ENCODE assay signal across 10 cellular contexts in genomic region chr12:94240171-94240570, GRCh38.
A peak's percentile ranks its signal among the peaks of the same experiment; 100 is the strongest.
DNase-seq lines count a peak whose midpoint lies in the region; ATAC-seq and TF ChIP-seq lines count a peak whose summit lies in the region.
"Had no signal": no experiment of that assay in that cellular context is flagged by ENCODE, and none has a peak within 500 bp of the region (broad histone marks: within the 10 kb centered on the region; RNA-seq: fewer than 3 reads in every experiment).

No MANE protein-coding gene starts in this region.

- H3K4me3 Mint-ChIP-seq in WTC11: no peak overlapping the region

- intact Hi-C loops in left lung (cut with DNase I): no loop called here

- no peaks in the 10 kb centered on the region for H3K9me3 Mint-ChIP-seq in WTC11

- no peak overlapping the region for H3K27ac Mint-ChIP-seq in WTC11

- DNase-seq in left lung: no peak
- no peak for DNase-seq in NCI-H2196 (lab: John Stamatoyannopoulos, UW; ENCODE audit: unreplicated experiment)
- no peak for DNase-seq in WTC11 (ENCODE audit: low spot score)
- DNase-seq in DMS53 treated with DMSO at 0.1 percent for 48 hours (lab: John Stamatoyannopoulos, UW; ENCODE audit: unreplicated experiment): no peak
- DNase-seq in tibial nerve (ENCODE audit: low spot score in 2 of 2): no peak
- DNase-seq: NCI-H1417 treated with DMSO at 0.1 percent for 48 hours had no signal

- H3K27me3 Mint-ChIP-seq in WTC11 (ENCODE audit: low read depth): no peaks in the 10 kb centered on the region

- TF ChIP-seq EP300 in tibial nerve (IDR thresholded peaks at IDR 0.05): no peak

- H3K27me3 ChIP-seq in left lung (no peaks in the 10 kb centered on the region), tibial nerve (no peaks in the 10 kb centered on the region)

- H3K36me3 Mint-ChIP-seq in WTC11: no peaks in the 10 kb centered on the region

- CTCF ChIA-PET in WTC11 (lab: Charles Lee): no interaction called here

- ATAC-seq in GM18517 (IDR thresholded peaks at IDR 0.05; ENCODE audit: unreplicated experiment): peak; percentile 95
- peak; percentile 73 for ATAC-seq in GM21737 (IDR thresholded peaks at IDR 0.05; ENCODE audit: unreplicated experiment)
- peak; percentile 84 for ATAC-seq in HG03558 (IDR thresholded peaks at IDR 0.05; ENCODE audit: extremely low read depth, unreplicated experiment)
- peak; percentile 57 for ATAC-seq in left lung
- ATAC-seq in WTC11: no peak

- no peak overlapping the region for H3K4me3 ChIP-seq in left lung
- no peak overlapping the region for H3K4me3 ChIP-seq in tibial nerve

- H3K4me1 ChIP-seq in left lung (peaks cover 0 to 41% of the 10 kb centered on the region in 2 donors), tibial nerve (peaks cover 0 to 13% (median 0%) of the 10 kb centered on the region in 4 donors)

- H3K9me3 ChIP-seq in left lung (no peaks in the 10 kb centered on the region), tibial nerve (no peaks in the 10 kb centered on the region)

- TF ChIP-seq CTCF in left lung (IDR thresholded peaks at IDR 0.05) (no peak), WTC11 (IDR thresholded peaks at IDR 0.05) (no peak), tibial nerve (IDR thresholded peaks at IDR 0.05) (no peak)

- POLR2A ChIA-PET in WTC11 (lab: Charles Lee): no interaction called here

- WGBS in tibial nerve, 2 donors: 93 to 96% methylated on average over 1 of the region's 1 CpG

- H3K36me3 ChIP-seq in left lung (peaks cover 0 to 41% of the 10 kb centered on the region in 2 donors), tibial nerve (no peaks in the 10 kb centered on the region)
- H3K36me3 ChIP-seq: WERI-Rb-1 had no signal

- H3K27ac ChIP-seq in left lung (no peak overlapping the region), tibial nerve (no peak overlapping the region)
- H3K27ac ChIP-seq: WERI-Rb-1 had no signal

- TF ChIP-seq POLR2A in tibial nerve (IDR thresholded peaks at IDR 0.05): no peak

- H3K4me1 Mint-ChIP-seq in WTC11: no peaks in the 10 kb centered on the region

TF ChIP-seq in WTC11, 78 proteins besides CTCF, POLR2A, EP300 and RAD21:
- TF ChIP-seq ZNF423 (CRISPR knock-in tag; IDR thresholded peaks at IDR 0.05): no peak
- no peak for TF ChIP-seq RORB (CRISPR knock-in tag; IDR thresholded peaks at IDR 0.05)
- no peak for TF ChIP-seq IRF1 (CRISPR knock-in tag; IDR thresholded peaks at IDR 0.05)
- TF ChIP-seq PRRX2 (CRISPR knock-in tag; IDR thresholded peaks at IDR 0.05): no peak
- no peak for TF ChIP-seq CREM (CRISPR knock-in tag; IDR thresholded peaks at IDR 0.05)
- TF ChIP-seq SMAD3 (CRISPR knock-in tag; IDR thresholded peaks at IDR 0.05; ENCODE audit: borderline replicate concordance): no peak
- TF ChIP-seq ATF1 (CRISPR knock-in tag; IDR thresholded peaks at IDR 0.05): no peak
- no peak for TF ChIP-seq TP53 (CRISPR knock-in tag; IDR thresholded peaks at IDR 0.05)
- TF ChIP-seq ARID4B (CRISPR knock-in tag; IDR thresholded peaks at IDR 0.05; ENCODE audit: borderline replicate concordance): no peak
- TF ChIP-seq ZNF532 (CRISPR knock-in tag; IDR thresholded peaks at IDR 0.05; ENCODE audit: borderline replicate concordance): no peak
- TF ChIP-seq CREB1 (CRISPR knock-in tag; IDR thresholded peaks at IDR 0.05): no peak
- TF ChIP-seq ZNF121 (CRISPR knock-in tag; IDR thresholded peaks at IDR 0.05): no peak
- no peak for TF ChIP-seq HMGA2 (CRISPR knock-in tag; IDR thresholded peaks at IDR 0.05)
- no peak for TF ChIP-seq EMX1 (CRISPR knock-in tag; IDR thresholded peaks at IDR 0.05)
- TF ChIP-seq MAX (CRISPR knock-in tag; IDR thresholded peaks at IDR 0.05): no peak
